Comparison of ENCODE assay signal across 8 cellular contexts in genomic region chr4:94451051-94451404, GRCh38. TPM values are rescaled to one million over a fixed set of nuclear protein-coding genes. Genes with fewer than 3 reads are reported as not detected.
A peak's percentile ranks its signal among the peaks of the same experiment; 100 is the strongest.
DNase-seq lines count a peak whose midpoint lies in the region; ATAC-seq and TF ChIP-seq lines count a peak whose summit lies in the region.

No MANE protein-coding gene starts in this region.

- in situ Hi-C loops in transverse colon (cut with MboI; ENCODE audit: low pct_ligation_motif_present in 1 of 4, low pct_unique_long_range_greater_than_20kb in 1 of 4, low sequenced_read_pairs in 3 of 4) = no loop called here

- H3K9me3 ChIP-seq in left lung = no peaks in the 10 kb centered on the region
- no peaks in the 10 kb centered on the region for H3K9me3 ChIP-seq in transverse colon

- peaks cover 0 to 8% of the 10 kb centered on the region in 2 donors for H3K27me3 ChIP-seq in left lung
- no peaks in the 10 kb centered on the region for H3K27me3 ChIP-seq in transverse colon

- no peak overlapping the region for H3K27ac Mint-ChIP-seq in activated T-cell treated with anti-CD3 and anti-CD28 coated beads, Interleukin-2, amount 50 U/mL, for 72 hours
- H3K27ac Mint-ChIP-seq in activated naive CD8-positive, alpha-beta T cell treated with anti-CD3 and anti-CD28 coated beads, Interleukin-2, amount 10 ng/mL, durations not matched to agents 7 days and 5 days = peak overlapping the region; percentile 71

- H3K4me1 Mint-ChIP-seq in activated T-cell treated with anti-CD3 and anti-CD28 coated beads, Interleukin-2, amount 50 U/mL, for 72 hours (ENCODE audit: low read depth) = peaks cover 22% of the 10 kb centered on the region
- peaks cover 15% of the 10 kb centered on the region for H3K4me1 Mint-ChIP-seq in activated naive CD8-positive, alpha-beta T cell treated with anti-CD3 and anti-CD28 coated beads, Interleukin-2, amount 10 ng/mL, durations not matched to agents 7 days and 5 days

- H3K4me3 ChIP-seq in left lung (peak overlapping the region; percentile 84 to 90), transverse colon (peak overlapping the region in 3 of 4 donors; percentile 93 to 100 (median 94))

- H3K4me1 ChIP-seq in left lung = peaks cover 6 to 36% of the 10 kb centered on the region in 2 donors
- peaks cover 5 to 47% (median 23%) of the 10 kb centered on the region in 4 donors for H3K4me1 ChIP-seq in transverse colon

- no peak for DNase-seq in activated T-cell treated with anti-CD3 and anti-CD28 coated beads, Interleukin-2, amount 50 U/mL, for 72 hours
- DNase-seq in activated T-cell treated with anti-CD3 and anti-CD28 coated beads, Interleukin-2, amount 50 U/mL, for 1 hour = no peak
- no peak for DNase-seq in activated naive CD8-positive, alpha-beta T cell treated with anti-CD3 and anti-CD28 coated beads, Interleukin-2, amount 10 ng/mL, durations not matched to agents 7 days and 5 days
- DNase-seq in left lung = no peak
- DNase-seq in transverse colon = no peak
- DNase-seq in NCI-H1694 (lab: John Stamatoyannopoulos, UW) = no peak
- no peak for DNase-seq in GM19238 (ENCODE audit: insufficient read length, low spot score)

- no peak for TF ChIP-seq CTCF in left lung (IDR thresholded peaks at IDR 0.05)
- TF ChIP-seq CTCF in transverse colon (IDR thresholded peaks at IDR 0.05) = no peak

- H3K27ac ChIP-seq in left lung (peak overlapping the region; percentile 94 to 95), transverse colon (peak overlapping the region; percentile 97 to 100 (median 99))

- H3K27me3 Mint-ChIP-seq in activated T-cell treated with anti-CD3 and anti-CD28 coated beads, Interleukin-2, amount 50 U/mL, for 72 hours (ENCODE audit: low read depth) = peaks cover 27% of the 10 kb centered on the region
- peaks cover 26% of the 10 kb centered on the region for H3K27me3 Mint-ChIP-seq in activated naive CD8-positive, alpha-beta T cell treated with anti-CD3 and anti-CD28 coated beads, Interleukin-2, amount 10 ng/mL, durations not matched to agents 7 days and 5 days

- WGBS in transverse colon (ENCODE audit: low coverage in 1 of 2), 2 donors = 0 to 10% methylated on average over 7 to 10 of the region's 10 CpGs

- TF ChIP-seq EP300 in transverse colon (IDR thresholded peaks at IDR 0.05; ENCODE audit: low read depth) = no peak

- H3K36me3 Mint-ChIP-seq in activated T-cell treated with anti-CD3 and anti-CD28 coated beads, Interleukin-2, amount 50 U/mL, for 72 hours (ENCODE audit: insufficient read depth in 2 of 2) = peaks cover 0 to 2% of the 10 kb centered on the region in 2 donors
- peaks cover 8% of the 10 kb centered on the region for H3K36me3 Mint-ChIP-seq in activated naive CD8-positive, alpha-beta T cell treated with anti-CD3 and anti-CD28 coated beads, Interleukin-2, amount 10 ng/mL, durations not matched to agents 7 days and 5 days

- peak overlapping the region; percentile 90 to 99 for H3K4me3 Mint-ChIP-seq in activated T-cell treated with anti-CD3 and anti-CD28 coated beads, Interleukin-2, amount 50 U/mL, for 72 hours
- peak overlapping the region; percentile 81 for H3K4me3 Mint-ChIP-seq in activated naive CD8-positive, alpha-beta T cell treated with anti-CD3 and anti-CD28 coated beads, Interleukin-2, amount 10 ng/mL, durations not matched to agents 7 days and 5 days

- ATAC-seq in activated T-cell treated with anti-CD3 and anti-CD28 coated beads, Interleukin-2, amount 50 U/mL, for 72 hours (replicated peaks in 1 of 2) = no peak
- no peak for ATAC-seq in activated naive CD8-positive, alpha-beta T cell treated with anti-CD3 and anti-CD28 coated beads, Interleukin-2, amount 10 ng/mL, durations not matched to agents 7 days and 5 days (ENCODE audit: low read depth)
- ATAC-seq in left lung = no peak
- ATAC-seq in GM21360 (IDR thresholded peaks at IDR 0.05; ENCODE audit: unreplicated experiment) = no peak

- intact Hi-C loops in left lung (cut with DNase I) (no loop called here), transverse colon (cut with DNase I; ENCODE audit: low total_unique reads) (loop anchor here (5.0 to 10.0 kb wide), 2 partner anchors 71 to 144 kb away; no protein-coding TSS in a partner anchor)

- H3K36me3 ChIP-seq in left lung = peaks cover 0 to 8% of the 10 kb centered on the region in 2 donors
- H3K36me3 ChIP-seq in transverse colon = peaks cover 0 to 4% (median 0%) of the 10 kb centered on the region in 4 donors

- H3K9me3 Mint-ChIP-seq in activated T-cell treated with anti-CD3 and anti-CD28 coated beads, Interleukin-2, amount 50 U/mL, for 72 hours = no peaks in the 10 kb centered on the region
- H3K9me3 Mint-ChIP-seq in activated naive CD8-positive, alpha-beta T cell treated with anti-CD3 and anti-CD28 coated beads, Interleukin-2, amount 10 ng/mL, durations not matched to agents 7 days and 5 days = no peaks in the 10 kb centered on the region

- POLR2A ChIA-PET in activated naive CD8-positive, alpha-beta T cell treated with anti-CD3 and anti-CD28 coated beads, Interleukin-2, amount 10 ng/mL, durations not matched to agents 7 days and 5 days (lab: Charles Lee) = interaction anchor here (0.9 to 1.1 kb wide), 2 partner anchors 9 to 10 kb away, joined by 3 read pairs; no protein-coding TSS in a partner anchor

- TF ChIP-seq POLR2A in transverse colon (IDR thresholded peaks at IDR 0.05) = no peak

RNA-seq across cellular contexts. Expression of gene PDLIM5, which starts 0.7 kb away (rescaled TPM):
- 10 to 100 TPM; 17.6 to 21.4 TPM for total RNA-seq in activated T-cell treated with anti-CD3 and anti-CD28 coated beads, Interleukin-2, amount 50 U/mL, for 72 hours
- 10 to 100 TPM; 25.6 to 31.6 TPM for total RNA-seq in activated naive CD8-positive, alpha-beta T cell treated with anti-CD3 and anti-CD28 coated beads, Interleukin-2, amount 10 ng/mL, durations not matched to agents 7 days and 5 days
- 100 to 1,000 TPM in 1 of 2 donors, 10 to 100 TPM in 1; 75.7 to 105 TPM for total RNA-seq in left lung
- 100 to 1,000 TPM in 2 of 4 donors, 10 to 100 TPM in 2; 62.9 to 133 (median 110) TPM for total RNA-seq in transverse colon
